ENCODE assay signal across 1 cellular context in the genomic region with DNA sequence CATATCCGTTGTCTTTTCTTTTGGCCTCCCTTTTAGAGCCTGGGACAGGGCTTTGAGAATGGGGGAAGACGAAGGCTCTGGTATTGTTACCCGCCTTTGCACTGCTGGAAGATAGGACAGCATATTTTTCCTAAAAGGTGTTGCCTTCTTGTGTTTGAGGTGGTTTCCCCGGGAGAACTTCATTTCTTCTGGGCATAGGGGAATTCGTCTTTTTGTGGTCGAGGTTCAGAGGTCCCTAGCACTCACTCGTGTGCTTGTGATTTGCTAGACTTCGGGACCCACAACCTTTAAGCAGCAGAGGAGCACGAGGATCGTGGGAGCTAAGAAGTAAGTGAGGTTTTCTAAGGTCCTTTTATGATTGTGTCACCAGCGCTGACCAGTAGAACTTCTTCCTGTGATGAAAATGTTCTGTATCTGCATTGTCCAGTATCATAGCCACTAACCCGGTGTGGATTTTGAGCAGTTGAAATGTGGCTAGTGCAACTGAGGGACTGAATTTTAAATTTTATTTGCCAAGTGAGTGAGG.
TF ChIP-seq lines count a peak whose summit lies in the region.

No MANE protein-coding gene starts in this region.

TF ChIP-seq in HepG2, 621 proteins besides CTCF, POLR2A, EP300 and RAD21 (continues in another document):
- TF ChIP-seq, protein P1, sequence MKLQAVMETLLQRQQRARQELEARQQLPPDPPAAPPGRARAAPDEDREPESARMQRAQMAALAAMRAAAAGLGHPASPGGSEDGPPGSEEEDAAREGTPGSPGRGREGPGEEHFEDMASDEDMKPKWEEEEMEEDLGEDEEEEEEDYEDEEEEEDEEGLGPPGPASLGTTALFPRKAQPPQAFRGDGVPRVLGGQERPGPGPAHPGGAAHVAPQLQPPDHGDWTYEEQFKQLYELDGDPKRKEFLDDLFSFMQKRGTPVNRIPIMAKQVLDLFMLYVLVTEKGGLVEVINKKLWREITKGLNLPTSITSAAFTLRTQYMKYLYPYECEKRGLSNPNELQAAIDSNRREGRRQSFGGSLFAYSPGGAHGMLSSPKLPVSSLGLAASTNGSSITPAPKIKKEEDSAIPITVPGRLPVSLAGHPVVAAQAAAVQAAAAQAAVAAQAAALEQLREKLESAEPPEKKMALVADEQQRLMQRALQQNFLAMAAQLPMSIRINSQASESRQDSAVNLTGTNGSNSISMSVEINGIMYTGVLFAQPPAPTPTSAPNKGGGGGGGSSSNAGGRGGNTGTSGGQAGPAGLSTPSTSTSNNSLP (IDR thresholded peaks at IDR 0.05; ENCODE audit: low read depth, low read length) = no peak
- TF ChIP-seq YEATS4 (CRISPR knock-in tag; IDR thresholded peaks at IDR 0.05; ENCODE audit: borderline replicate concordance) (no peak), ZNF34 (CRISPR knock-in tag; IDR thresholded peaks at IDR 0.05; ENCODE audit: borderline replicate concordance) (no peak), ZNF83 (CRISPR knock-in tag; IDR thresholded peaks at IDR 0.05; ENCODE audit: borderline replicate concordance) (no peak), ZNF558 (CRISPR knock-in tag; IDR thresholded peaks at IDR 0.05; ENCODE audit: borderline replicate concordance) (peak; percentile 67; the same call in 1 of the 2 replicates), SIN3A (IDR thresholded peaks at IDR 0.05; ENCODE audit: borderline replicate concordance, low read depth, low read length) (0 out of 2 replicates have a peak, but pooled peaks have one; percentile 15), ZNF232 (CRISPR knock-in tag; IDR thresholded peaks at IDR 0.05; ENCODE audit: borderline replicate concordance) (no peak), ZNF17 (CRISPR knock-in tag; IDR thresholded peaks at IDR 0.05) (0 out of 2 replicates have a peak, but pooled peaks have one; percentile 47), SMAD9 (CRISPR knock-in tag; IDR thresholded peaks at IDR 0.05) (no peak), DR1 (CRISPR knock-in tag; IDR thresholded peaks at IDR 0.05) (no peak), TEAD3 (CRISPR knock-in tag; optimal IDR thresholded peaks at IDR 0.05; ENCODE audit: borderline replicate concordance) (no peak), ZBTB3 (CRISPR knock-in tag; IDR thresholded peaks at IDR 0.05; ENCODE audit: borderline replicate concordance, low read depth) (no peak), PAX8 (CRISPR knock-in tag; IDR thresholded peaks at IDR 0.05; ENCODE audit: borderline replicate concordance) (0 out of 2 replicates have a peak, but pooled peaks have one; percentile 14), ZNF552 (CRISPR knock-in tag; IDR thresholded peaks at IDR 0.05; ENCODE audit: borderline replicate concordance) (0 out of 2 replicates have a peak, but pooled peaks have one; percentile 61), RFXANK (CRISPR knock-in tag; IDR thresholded peaks at IDR 0.05) (no peak), ZNF230 (CRISPR knock-in tag; IDR thresholded peaks at IDR 0.05) (no peak), ZNF441 (CRISPR knock-in tag; IDR thresholded peaks at IDR 0.05; ENCODE audit: borderline replicate concordance) (0 out of 2 replicates have a peak, but pooled peaks have one; percentile 16), ZFX (CRISPR knock-in tag; IDR thresholded peaks at IDR 0.05; ENCODE audit: low read depth) (no peak), PCBP1 (IDR thresholded peaks at IDR 0.05; ENCODE audit: borderline replicate concordance, low read depth, low read length) (no peak), SMYD3 (CRISPR knock-in tag; IDR thresholded peaks at IDR 0.05) (no peak), SNAI1 (CRISPR knock-in tag; IDR thresholded peaks at IDR 0.05; ENCODE audit: borderline replicate concordance) (no peak), ZKSCAN8 (CRISPR knock-in tag; IDR thresholded peaks at IDR 0.05; ENCODE audit: borderline replicate concordance) (no peak), HHEX (CRISPR knock-in tag; IDR thresholded peaks at IDR 0.05) (no peak), SMC3 (IDR thresholded peaks at IDR 0.05; ENCODE audit: low read length) (0 out of 2 replicates have a peak, but pooled peaks have one; percentile 2), MEIS1 (CRISPR knock-in tag; IDR thresholded peaks at IDR 0.05; ENCODE audit: borderline replicate concordance) (no peak), SAP130 (CRISPR knock-in tag; IDR thresholded peaks at IDR 0.05; ENCODE audit: low read depth) (no peak), ZNF33B (CRISPR knock-in tag; IDR thresholded peaks at IDR 0.05) (0 out of 2 replicates have a peak, but pooled peaks have one; percentile 43), ARHGAP35 (CRISPR knock-in tag; IDR thresholded peaks at IDR 0.05; ENCODE audit: borderline replicate concordance) (no peak), NR2F2 (IDR thresholded peaks at IDR 0.05; ENCODE audit: borderline replicate concordance, low read depth) (no peak), ZNF337 (CRISPR knock-in tag; IDR thresholded peaks at IDR 0.05; ENCODE audit: borderline replicate concordance, low read depth) (0 out of 2 replicates have a peak, but pooled peaks have one; percentile 12), ZNF749 (CRISPR knock-in tag; IDR thresholded peaks at IDR 0.05; ENCODE audit: borderline replicate concordance) (peak; percentile 9; the same call in 1 of the 2 replicates), NR2C2 (CRISPR knock-in tag; IDR thresholded peaks at IDR 0.05; ENCODE audit: borderline replicate concordance) (no peak; the same call in 1 of the 2 replicates), GFI1 (CRISPR knock-in tag; IDR thresholded peaks at IDR 0.05; ENCODE audit: borderline replicate concordance) (0 out of 2 replicates have a peak, but pooled peaks have one; percentile 38), FOXA3 (CRISPR knock-in tag; IDR thresholded peaks at IDR 0.05) (0 out of 2 replicates have a peak, but pooled peaks have one; percentile 8), ZNF501 (CRISPR knock-in tag; IDR thresholded peaks at IDR 0.05) (peak; percentile 50; the same call in 1 of the 2 replicates), ZNF572 (CRISPR knock-in tag; IDR thresholded peaks at IDR 0.05) (no peak), ZNF234 (CRISPR knock-in tag; conservative IDR thresholded peaks at IDR 0.05) (no peak), MBD4 (IDR thresholded peaks at IDR 0.05; ENCODE audit: borderline replicate concordance, low read length) (peak; percentile 57; the same call in 1 of the 2 replicates)
- TF ChIP-seq, protein P2, sequence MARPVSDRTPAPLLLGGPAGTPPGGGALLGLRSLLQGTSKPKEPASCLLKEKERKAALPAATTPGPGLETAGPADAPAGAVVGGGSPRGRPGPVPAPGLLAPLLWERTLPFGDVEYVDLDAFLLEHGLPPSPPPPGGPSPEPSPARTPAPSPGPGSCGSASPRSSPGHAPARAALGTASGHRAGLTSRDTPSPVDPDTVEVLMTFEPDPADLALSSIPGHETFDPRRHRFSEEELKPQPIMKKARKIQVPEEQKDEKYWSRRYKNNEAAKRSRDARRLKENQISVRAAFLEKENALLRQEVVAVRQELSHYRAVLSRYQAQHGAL (CRISPR knock-in tag; IDR thresholded peaks at IDR 0.05; ENCODE audit: not compliant biosample characterization) = no peak
- TF ChIP-seq, protein P3, sequence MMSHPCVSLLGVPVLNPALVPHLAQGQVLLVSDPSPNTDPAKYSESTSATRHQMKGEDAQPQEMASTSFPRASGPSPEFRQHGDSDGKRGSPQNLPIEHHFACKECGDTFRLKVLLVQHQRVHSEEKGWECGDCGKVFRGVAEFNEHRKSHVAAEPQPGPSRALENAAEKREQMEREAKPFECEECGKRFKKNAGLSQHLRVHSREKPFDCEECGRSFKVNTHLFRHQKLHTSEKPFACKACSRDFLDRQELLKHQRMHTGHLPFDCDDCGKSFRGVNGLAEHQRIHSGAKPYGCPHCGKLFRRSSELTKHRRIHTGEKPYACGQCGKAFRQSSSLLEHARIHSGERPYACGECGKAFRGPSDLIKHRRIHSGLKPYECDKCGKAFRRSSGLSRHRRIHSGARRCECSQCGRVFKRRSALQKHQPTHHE (CRISPR knock-in tag; IDR thresholded peaks at IDR 0.05; ENCODE audit: borderline replicate concordance) = 0 out of 2 replicates have a peak, but pooled peaks have one; percentile 1
- TF ChIP-seq, protein P4, sequence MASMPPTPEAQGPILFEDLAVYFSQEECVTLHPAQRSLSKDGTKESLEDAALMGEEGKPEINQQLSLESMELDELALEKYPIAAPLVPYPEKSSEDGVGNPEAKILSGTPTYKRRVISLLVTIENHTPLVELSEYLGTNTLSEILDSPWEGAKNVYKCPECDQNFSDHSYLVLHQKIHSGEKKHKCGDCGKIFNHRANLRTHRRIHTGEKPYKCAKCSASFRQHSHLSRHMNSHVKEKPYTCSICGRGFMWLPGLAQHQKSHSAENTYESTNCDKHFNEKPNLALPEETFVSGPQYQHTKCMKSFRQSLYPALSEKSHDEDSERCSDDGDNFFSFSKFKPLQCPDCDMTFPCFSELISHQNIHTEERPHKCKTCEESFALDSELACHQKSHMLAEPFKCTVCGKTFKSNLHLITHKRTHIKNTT (CRISPR knock-in tag; IDR thresholded peaks at IDR 0.05) = no peak
- TF ChIP-seq, protein P5, sequence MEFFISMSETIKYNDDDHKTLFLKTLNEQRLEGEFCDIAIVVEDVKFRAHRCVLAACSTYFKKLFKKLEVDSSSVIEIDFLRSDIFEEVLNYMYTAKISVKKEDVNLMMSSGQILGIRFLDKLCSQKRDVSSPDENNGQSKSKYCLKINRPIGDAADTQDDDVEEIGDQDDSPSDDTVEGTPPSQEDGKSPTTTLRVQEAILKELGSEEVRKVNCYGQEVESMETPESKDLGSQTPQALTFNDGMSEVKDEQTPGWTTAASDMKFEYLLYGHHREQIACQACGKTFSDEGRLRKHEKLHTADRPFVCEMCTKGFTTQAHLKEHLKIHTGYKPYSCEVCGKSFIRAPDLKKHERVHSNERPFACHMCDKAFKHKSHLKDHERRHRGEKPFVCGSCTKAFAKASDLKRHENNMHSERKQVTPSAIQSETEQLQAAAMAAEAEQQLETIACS (CRISPR knock-in tag; IDR thresholded peaks at IDR 0.05) = no peak
- TF ChIP-seq, protein P6, sequence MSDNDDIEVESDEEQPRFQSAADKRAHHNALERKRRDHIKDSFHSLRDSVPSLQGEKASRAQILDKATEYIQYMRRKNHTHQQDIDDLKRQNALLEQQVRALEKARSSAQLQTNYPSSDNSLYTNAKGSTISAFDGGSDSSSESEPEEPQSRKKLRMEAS (IDR thresholded peaks at IDR 0.05) = no peak
- TF ChIP-seq, protein P7, sequence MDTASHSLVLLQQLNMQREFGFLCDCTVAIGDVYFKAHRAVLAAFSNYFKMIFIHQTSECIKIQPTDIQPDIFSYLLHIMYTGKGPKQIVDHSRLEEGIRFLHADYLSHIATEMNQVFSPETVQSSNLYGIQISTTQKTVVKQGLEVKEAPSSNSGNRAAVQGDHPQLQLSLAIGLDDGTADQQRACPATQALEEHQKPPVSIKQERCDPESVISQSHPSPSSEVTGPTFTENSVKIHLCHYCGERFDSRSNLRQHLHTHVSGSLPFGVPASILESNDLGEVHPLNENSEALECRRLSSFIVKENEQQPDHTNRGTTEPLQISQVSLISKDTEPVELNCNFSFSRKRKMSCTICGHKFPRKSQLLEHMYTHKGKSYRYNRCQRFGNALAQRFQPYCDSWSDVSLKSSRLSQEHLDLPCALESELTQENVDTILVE (CRISPR knock-in tag; IDR thresholded peaks at IDR 0.05) = no peak
- TF ChIP-seq, protein P8, sequence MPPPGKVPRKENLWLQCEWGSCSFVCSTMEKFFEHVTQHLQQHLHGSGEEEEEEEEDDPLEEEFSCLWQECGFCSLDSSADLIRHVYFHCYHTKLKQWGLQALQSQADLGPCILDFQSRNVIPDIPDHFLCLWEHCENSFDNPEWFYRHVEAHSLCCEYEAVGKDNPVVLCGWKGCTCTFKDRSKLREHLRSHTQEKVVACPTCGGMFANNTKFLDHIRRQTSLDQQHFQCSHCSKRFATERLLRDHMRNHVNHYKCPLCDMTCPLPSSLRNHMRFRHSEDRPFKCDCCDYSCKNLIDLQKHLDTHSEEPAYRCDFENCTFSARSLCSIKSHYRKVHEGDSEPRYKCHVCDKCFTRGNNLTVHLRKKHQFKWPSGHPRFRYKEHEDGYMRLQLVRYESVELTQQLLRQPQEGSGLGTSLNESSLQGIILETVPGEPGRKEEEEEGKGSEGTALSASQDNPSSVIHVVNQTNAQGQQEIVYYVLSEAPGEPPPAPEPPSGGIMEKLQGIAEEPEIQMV (CRISPR knock-in tag; IDR thresholded peaks at IDR 0.05; ENCODE audit: low read depth) = 0 out of 2 replicates have a peak, but pooled peaks have one; percentile 6
